In the genomic region with DNA sequence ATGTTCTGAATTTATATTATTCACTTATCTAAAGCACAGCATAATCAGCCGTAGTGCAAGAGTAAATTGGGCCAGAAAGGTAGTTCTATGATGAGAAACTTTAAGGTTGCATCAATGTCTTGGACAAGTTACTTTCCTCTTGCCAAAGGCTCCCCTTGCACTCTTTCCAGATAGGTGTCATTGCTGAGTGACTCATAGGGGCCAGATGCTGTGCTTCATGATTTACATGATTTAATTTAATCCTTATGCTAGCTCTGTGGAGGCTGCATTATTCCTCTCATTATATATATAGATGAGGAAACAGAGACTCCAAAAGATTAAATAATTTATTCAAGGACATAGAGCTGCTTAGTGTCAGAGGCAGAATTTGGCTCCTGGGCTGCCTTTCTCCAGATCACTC, we compare ENCODE assay signal across 16 cellular contexts. TPM values are rescaled to one million over a fixed set of nuclear protein-coding genes. Genes with fewer than 3 reads are reported as not detected.
DNase-seq lines count a peak whose midpoint lies in the region; ATAC-seq, FAIRE-seq and TF ChIP-seq lines count a peak whose summit lies in the region.
"Had no signal": no experiment of that assay in that cellular context is flagged by ENCODE, and none has a peak within 500 bp of the region (broad histone marks: within the 10 kb centered on the region; RNA-seq: fewer than 3 reads in every experiment).

No MANE protein-coding gene starts in this region.

- no peak overlapping the region for H3K9ac ChIP-seq in kidney (ENCODE audit: low read length in 2 of 2)

- no peak for FAIRE-seq in kidney (lab: Jason Lieb, UNC)

- H3K36me3 ChIP-seq in body of pancreas (replicated peaks in 1 of 2; ENCODE audit: insufficient read depth in 1 of 2, low read depth in 2 of 2), result no peaks in the 10 kb centered on the region
- no peaks in the 10 kb centered on the region for H3K36me3 ChIP-seq in kidney (ENCODE audit: control insufficient read depth in 1 of 2, insufficient read depth in 2 of 2, low read length in 2 of 2)
- H3K36me3 ChIP-seq: tibial artery had no signal

- H3K9me3 ChIP-seq in body of pancreas (no peaks in the 10 kb centered on the region), kidney (ENCODE audit: control insufficient read depth in 1 of 2, low read length in 2 of 2) (no peaks in the 10 kb centered on the region)
- H3K9me3 ChIP-seq: tibial artery had no signal

- no peak for TF ChIP-seq POLR2A in body of pancreas (IDR thresholded peaks at IDR 0.05)

- H3K4me3 ChIP-seq in AG09309 (ENCODE audit: control insufficient read depth, low read depth, low read length) (no peak overlapping the region), body of pancreas (no peak overlapping the region), kidney (ENCODE audit: low read length in 2 of 2) (no peak overlapping the region)
- H3K4me3 ChIP-seq: tibial artery had no signal

- no peaks in the 10 kb centered on the region for H3K27me3 ChIP-seq in body of pancreas
- H3K27me3 ChIP-seq: tibial artery had no signal

- H3K4me1 ChIP-seq in body of pancreas, result peaks cover 72% of the 10 kb centered on the region
- H3K4me1 ChIP-seq in kidney (ENCODE audit: control insufficient read depth in 1 of 2, insufficient read depth in 1 of 2, low read depth in 1 of 2, low read length in 2 of 2), result no peaks in the 10 kb centered on the region

- DNase-seq in AG09309 (ENCODE audit: low read depth) (peak; percentile 11), LHCN-M2 (ENCODE audit: low read depth) (peak; percentile 27), body of pancreas (peak in 2 of 4 donors; percentile 44 to 60), kidney (no peak), NCI-H187 (lab: John Stamatoyannopoulos, UW) (no peak), NCI-H69 (lab: John Stamatoyannopoulos, UW) (no peak), NCI-H1092 (lab: John Stamatoyannopoulos, UW) (no peak)
- DNase-seq: activated CD8-positive, alpha-beta memory T cell treated with anti-CD3 and anti-CD28 coated beads, Interleukin-2, amount 50 U/mL, for 48 hours; erythroblast; MV-4-11; naive B cell; NCI-H2171 treated with DMSO at 0.1 percent for 48 hours; tibial artery had no signal

- TF ChIP-seq CTCF in AG09309 (IDR thresholded peaks at IDR 0.05; ENCODE audit: control insufficient read depth, insufficient read depth, low read depth, low read length, missing control alignments) (no peak), body of pancreas (IDR thresholded peaks at IDR 0.05) (no peak), kidney (IDR thresholded peaks at IDR 0.05; ENCODE audit: borderline replicate concordance, extremely low read depth, insufficient read depth) (no peak)

- ATAC-seq in body of pancreas (no peak), HG02970 (IDR thresholded peaks at IDR 0.05; ENCODE audit: low FRiP score, unreplicated experiment) (no peak)

- intact Hi-C loops in body of pancreas (cut with DNase I), result no loop called here
- intact Hi-C loops in kidney (cut with DNase I), result no loop called here

- 43 to 52% methylated on average over 1 of the region's 1 CpG for WGBS in body of pancreas, 2 donors

- peak overlapping the region; percentile 79 to 94 (median 84) for H3K27ac ChIP-seq in body of pancreas
- H3K27ac ChIP-seq in kidney (ENCODE audit: low read depth in 2 of 2, low read length in 2 of 2), result peak overlapping the region; percentile 11 to 22
- H3K27ac ChIP-seq: tibial artery had no signal

RNA-seq across cellular contexts. Expression of gene CFAP221, which starts 5.0 kb away (rescaled TPM):
- total RNA-seq in LHCN-M2 (2014; rRNA removed) (not detected in 2 replicates), body of pancreas (10 to 100 TPM; 12.2 to 21.5 TPM), kidney (58.7 TPM)
- not detected for polyA plus RNA-seq in LHCN-M2 (2012)
- 15.9 TPM for polyA plus RNA-seq in kidney (ENCODE audit: insufficient read depth, low read depth, low replicate concordance)
- total RNA-seq: pulmonary artery endothelial cell had no signal

RNA-seq across cellular contexts. Expression of gene SCTR, which starts 25.0 kb away (rescaled TPM):
- total RNA-seq in LHCN-M2 (2014; rRNA removed), result not detected in 2 replicates
- polyA plus RNA-seq in LHCN-M2 (2012), result not detected
- 100 to 1,000 TPM in 1 of 2 donors, 10 to 100 TPM in 1; 69.0 to 183 TPM for total RNA-seq in body of pancreas
- total RNA-seq in kidney, result 15.9 TPM
- polyA plus RNA-seq in kidney (ENCODE audit: insufficient read depth, low read depth, low replicate concordance), result 7.3 TPM
- total RNA-seq: chondrocyte, pulmonary artery endothelial cell had no signal

Comparison
In these comparisons a context has a peak if more than half of its experiments do, and no peak if none do; other contexts are left out.
1. DNase-seq: peak in AG09309 (single experiment) and LHCN-M2 (single experiment); none in kidney (single experiment), NCI-H187 (0 of 2), NCI-H69 (single experiment) and NCI-H1092 (single experiment).
2. RNA of gene CFAP221, which starts 5.0 kb away (total RNA-seq): 58.7 TPM in kidney (single experiment) and 12.2 to 21.5 TPM in body of pancreas; not detected in LHCN-M2; every median in the first group is over 10 times any median in the second.
3. RNA of gene SCTR, which starts 25.0 kb away (total RNA-seq): 69.0 to 183 TPM in body of pancreas and 15.9 TPM in kidney (single experiment); not detected in LHCN-M2; every median in the first group is over 10 times any median in the second.